In genomic region chr17:1998426-1998784, GRCh38 we compare ENCODE assay signal across 8 cellular contexts. TPM values are rescaled to one million over a fixed set of nuclear protein-coding genes. Genes with fewer than 3 reads are reported as not detected.
DNase-seq lines count a peak whose midpoint lies in the region; ATAC-seq and TF ChIP-seq lines count a peak whose summit lies in the region.

No MANE protein-coding gene starts in this region.

- ATAC-seq in left cardiac atrium (peak; percentile 6 to 10), left ventricle myocardium superior (no peak), GM18907 (IDR thresholded peaks at IDR 0.05; ENCODE audit: unreplicated experiment) (no peak), GM21528 (IDR thresholded peaks at IDR 0.05; ENCODE audit: low FRiP score, unreplicated experiment) (no peak)

- TF ChIP-seq CTCF in vagina (IDR thresholded peaks at IDR 0.05): no peak

- no peaks in the 10 kb centered on the region for H3K4me1 ChIP-seq in endocrine pancreas (ENCODE audit: control insufficient read depth, insufficient read depth, low read length)
- H3K4me1 ChIP-seq in mesodermal cell (ENCODE audit: control insufficient read depth, insufficient read depth, low read length, poor library complexity, severe bottlenecking): peaks cover 23% of the 10 kb centered on the region
- peaks cover 60% of the 10 kb centered on the region for H3K4me1 ChIP-seq in vagina

- H3K9ac ChIP-seq in endocrine pancreas (ENCODE audit: control insufficient read depth, insufficient read depth, low read length): peak overlapping the region; percentile 42

- no peak overlapping the region for H3K4me3 ChIP-seq in endocrine pancreas (ENCODE audit: control insufficient read depth, insufficient read depth, low read length)
- H3K4me3 ChIP-seq in mesodermal cell (ENCODE audit: extremely low read depth, insufficient read depth, low read length, poor library complexity, severe bottlenecking): peak overlapping the region; percentile 24
- peak overlapping the region; percentile 41 to 55 for H3K4me3 ChIP-seq in vagina

- H3K36me3 ChIP-seq in endocrine pancreas (ENCODE audit: control insufficient read depth, insufficient read depth, low read length) (no peaks in the 10 kb centered on the region), mesodermal cell (ENCODE audit: control insufficient read depth, insufficient read depth, low read length) (no peaks in the 10 kb centered on the region), vagina (no peaks in the 10 kb centered on the region)

- DNase-seq in left cardiac atrium (no peak), left ventricle myocardium superior (no peak), vagina (ENCODE audit: extremely low spot score in 2 of 2) (no peak), SK-N-DZ (ENCODE audit: low spot score) (no peak)

- TF ChIP-seq POLR2A in vagina (IDR thresholded peaks at IDR 0.05): no peak

- H3K27me3 ChIP-seq in endocrine pancreas (ENCODE audit: control insufficient read depth, insufficient read depth, low read length) (no peaks in the 10 kb centered on the region), vagina (no peaks in the 10 kb centered on the region)

- H3K27ac ChIP-seq in mesodermal cell (ENCODE audit: low read depth, low read length, severe bottlenecking) (no peak overlapping the region), vagina (peak overlapping the region; percentile 80)

- H3K9me3 ChIP-seq in endocrine pancreas (ENCODE audit: control insufficient read depth, low read length) (no peaks in the 10 kb centered on the region), mesodermal cell (ENCODE audit: control insufficient read depth, low read length) (no peaks in the 10 kb centered on the region), vagina (no peaks in the 10 kb centered on the region)

- 9 to 16% methylated on average over 28 to 47 of the region's 48 CpGs for WGBS in mesodermal cell (ENCODE audit: insufficient coverage in 2 of 2), 2 experiments

- intact Hi-C loops in left cardiac atrium (cut with DNase I) (no loop called here), left ventricle myocardium superior (cut with micrococcal nuclease) (no loop called here), vagina (cut with DNase I) (no loop called here)

RNA-seq across cellular contexts. Expression of gene RTN4RL1, which starts 26.7 kb away (rescaled TPM):
- 1 to 10 TPM; 6.2 to 7.6 TPM for total RNA-seq in left cardiac atrium
- total RNA-seq in left ventricle myocardium superior: 1.9 TPM
- polyA plus RNA-seq in mesodermal cell (2013, experiment 1 of 2): 0.52 TPM
- polyA plus RNA-seq in mesodermal cell (2013, experiment 2 of 2): 0.56 TPM
- 3.7 TPM for total RNA-seq in vagina
- not detected in 2 replicates for polyA plus RNA-seq in SK-N-DZ (2014; cell fraction: cytosol; rRNA removed)
- polyA plus RNA-seq in SK-N-DZ (2014; cell fraction: nucleus; rRNA removed): 0.34 TPM in 1 of 2 replicates, not detected in the other

RNA-seq across cellular contexts. Expression of gene DPH1, which starts 31.5 kb away (rescaled TPM):
- total RNA-seq in left cardiac atrium (10 to 100 TPM; 21.2 to 30.8 TPM), left ventricle myocardium superior (28.9 TPM), vagina (43.0 TPM)
- 23.9 TPM for polyA plus RNA-seq in mesodermal cell (2013, experiment 1 of 2)
- polyA plus RNA-seq in mesodermal cell (2013, experiment 2 of 2): 26.9 TPM
- polyA plus RNA-seq in SK-N-DZ (2014; cell fraction: cytosol; rRNA removed): 48.4 and 48.9 TPM in 2 replicates
- 129 and 146 TPM in 2 replicates for polyA plus RNA-seq in SK-N-DZ (2014; cell fraction: nucleus; rRNA removed)

RNA-seq across cellular contexts. Expression of gene OVCA2, which starts 43.4 kb away (rescaled TPM):
- 10 to 100 TPM; 15.4 to 26.5 TPM for total RNA-seq in left cardiac atrium
- 14.4 TPM for total RNA-seq in left ventricle myocardium superior
- 25.9 TPM for polyA plus RNA-seq in mesodermal cell (2013, experiment 1 of 2)
- polyA plus RNA-seq in mesodermal cell (2013, experiment 2 of 2): 25.3 TPM
- 24.3 TPM for total RNA-seq in vagina
- 40.6 and 46.7 TPM in 2 replicates for polyA plus RNA-seq in SK-N-DZ (2014; cell fraction: cytosol; rRNA removed)
- polyA plus RNA-seq in SK-N-DZ (2014; cell fraction: nucleus; rRNA removed): 28.2 and 44.6 TPM in 2 replicates

RNA-seq across cellular contexts. Expression of gene HIC1, which starts 56.5 kb away (rescaled TPM):
- total RNA-seq in left cardiac atrium (10 to 100 TPM; 20.6 to 22.1 TPM), left ventricle myocardium superior (19.0 TPM), vagina (33.1 TPM)
- polyA plus RNA-seq in mesodermal cell (2013, experiment 1 of 2): 1.3 TPM
- 2.1 TPM for polyA plus RNA-seq in mesodermal cell (2013, experiment 2 of 2)
- 0.89 and 4.4 TPM in 2 replicates for polyA plus RNA-seq in SK-N-DZ (2014; cell fraction: cytosol; rRNA removed)
- polyA plus RNA-seq in SK-N-DZ (2014; cell fraction: nucleus; rRNA removed): 9.0 and 14.7 TPM in 2 replicates

Comparison
In these comparisons a context has a peak if more than half of its experiments do, and no peak if none do; other contexts are left out.
1. ATAC-seq: peak in left cardiac atrium (2 of 2); none in left ventricle myocardium superior (single experiment), GM18907 (single experiment) and GM21528 (single experiment).